9 cellular contexts compared by ENCODE assay signal in the genomic region with DNA sequence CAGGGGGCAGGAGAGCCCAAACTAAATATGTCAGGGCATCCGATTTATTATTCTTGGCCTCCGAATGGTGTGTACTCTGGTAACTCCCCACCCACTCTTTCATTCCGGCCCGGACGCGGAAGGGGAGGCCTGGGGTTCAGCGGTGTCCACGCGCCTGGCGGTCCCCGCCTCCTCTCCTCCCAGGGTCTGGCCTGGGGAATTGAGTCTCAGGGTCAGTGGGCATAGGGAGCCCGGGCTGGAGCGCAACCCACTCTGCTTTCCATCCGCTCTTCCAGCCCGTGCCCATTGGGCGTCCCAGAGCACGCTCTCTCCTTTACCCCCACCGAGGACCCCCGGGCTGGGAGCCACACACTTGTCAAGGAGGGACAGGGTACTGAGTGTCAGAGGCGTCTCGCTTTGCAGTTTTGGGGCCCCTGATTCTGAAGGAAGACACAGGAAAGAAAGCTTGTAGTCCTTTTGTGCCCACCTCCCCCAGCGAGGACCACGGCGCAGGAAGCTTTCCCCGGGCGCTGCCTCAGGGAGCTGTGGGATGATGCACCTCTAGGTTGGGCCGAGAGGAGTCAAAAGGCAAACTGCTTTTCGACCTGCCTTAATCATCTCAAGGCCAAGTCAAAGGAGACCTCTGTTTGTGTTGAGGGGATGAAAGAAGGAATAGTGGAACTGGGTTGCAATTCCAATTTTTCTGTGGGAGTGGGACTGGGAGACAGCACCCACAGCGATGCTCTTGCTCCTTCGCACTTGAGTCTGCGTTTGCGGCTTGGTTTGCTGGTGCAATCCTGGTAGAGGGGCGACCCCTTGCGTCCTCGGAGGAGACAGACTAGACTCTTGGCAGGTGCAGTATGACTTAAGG. TPM values are rescaled to one million over a fixed set of nuclear protein-coding genes. Genes with fewer than 3 reads are reported as not detected.
DNase-seq lines count a peak whose midpoint lies in the region; ATAC-seq and TF ChIP-seq lines count a peak whose summit lies in the region.
"Had no signal": no experiment of that assay in that cellular context is flagged by ENCODE, and none has a peak within 500 bp of the region (broad histone marks: within the 10 kb centered on the region; RNA-seq: fewer than 3 reads in every experiment).

No MANE protein-coding gene starts in this region.

- peaks cover 16% of the 10 kb centered on the region for H3K27me3 ChIP-seq in CD4-positive, alpha-beta memory T cell (ENCODE audit: insufficient read depth, low read length)

- H3K4me3 ChIP-seq in CD4-positive, alpha-beta memory T cell (ENCODE audit: low read length in 2 of 2), result no peak overlapping the region
- no peak overlapping the region for H3K4me3 ChIP-seq in mucosa of descending colon

- CTCF ChIA-PET in CD4-positive, alpha-beta memory T cell (lab: Charles Lee; ENCODE audit: partially characterized antibody), result no interaction called here

- intact Hi-C loops in CD4-positive, alpha-beta memory T cell (cut with micrococcal nuclease), result loop anchor here (2.0 kb wide), 1 partner anchor 1810 kb away; no protein-coding TSS in a partner anchor
- intact Hi-C loops in mucosa of descending colon (cut with DNase I, micrococcal nuclease), result no loop called here

- H3K27ac Mint-ChIP-seq in CD4-positive, alpha-beta memory T cell, result no peak overlapping the region
- no peak overlapping the region for H3K27ac Mint-ChIP-seq in stimulated activated effector memory CD8-positive, alpha-beta T cell treated with anti-CD3 and anti-CD28 coated beads, Interleukin-12 subunit alpha, Interleukin-12 subunit beta, amount 100 ng/mL, for 72 hours

- no peaks in the 10 kb centered on the region for H3K36me3 Mint-ChIP-seq in CD4-positive, alpha-beta memory T cell
- H3K36me3 Mint-ChIP-seq in stimulated activated effector memory CD8-positive, alpha-beta T cell treated with anti-CD3 and anti-CD28 coated beads, Interleukin-12 subunit alpha, Interleukin-12 subunit beta, amount 100 ng/mL, for 72 hours, result no peaks in the 10 kb centered on the region

- H3K27ac ChIP-seq in CD4-positive, alpha-beta memory T cell (ENCODE audit: low read depth, low read length), result no peak overlapping the region
- H3K27ac ChIP-seq in epithelial cell of prostate, result no peak overlapping the region

- H3K27me3 Mint-ChIP-seq in CD4-positive, alpha-beta memory T cell, result peaks cover 39 to 44% of the 10 kb centered on the region in 2 donors

- no peaks in the 10 kb centered on the region for H3K36me3 ChIP-seq in CD4-positive, alpha-beta memory T cell (ENCODE audit: insufficient read depth, low read length)
- no peaks in the 10 kb centered on the region for H3K36me3 ChIP-seq in mucosa of descending colon (ENCODE audit: low read depth)

- peak overlapping the region in 6 of 8 donors; percentile 14 to 71 (median 48) for H3K4me3 Mint-ChIP-seq in CD4-positive, alpha-beta memory T cell
- no peak overlapping the region for H3K4me3 Mint-ChIP-seq in stimulated activated effector memory CD8-positive, alpha-beta T cell treated with anti-CD3 and anti-CD28 coated beads, Interleukin-12 subunit alpha, Interleukin-12 subunit beta, amount 100 ng/mL, for 72 hours

- peaks cover 14% of the 10 kb centered on the region for H3K4me1 ChIP-seq in CD4-positive, alpha-beta memory T cell (ENCODE audit: insufficient read depth, low read length)
- peaks cover 9% of the 10 kb centered on the region for H3K4me1 ChIP-seq in mucosa of descending colon (ENCODE audit: low read depth)

- peaks cover 13 to 35% (median 23%) of the 10 kb centered on the region in 4 donors for H3K4me1 Mint-ChIP-seq in CD4-positive, alpha-beta memory T cell
- peaks cover 17% of the 10 kb centered on the region for H3K4me1 Mint-ChIP-seq in stimulated activated effector memory CD8-positive, alpha-beta T cell treated with anti-CD3 and anti-CD28 coated beads, Interleukin-12 subunit alpha, Interleukin-12 subunit beta, amount 100 ng/mL, for 72 hours

- ATAC-seq in GM19438 (IDR thresholded peaks at IDR 0.05; ENCODE audit: low read depth, unreplicated experiment), result peak; percentile 66
- ATAC-seq in HG03460 (IDR thresholded peaks at IDR 0.05; ENCODE audit: unreplicated experiment), result peak; percentile 84
- peak; percentile 73 for ATAC-seq in mucosa of descending colon
- ATAC-seq in stimulated activated effector memory CD8-positive, alpha-beta T cell treated with anti-CD3 and anti-CD28 coated beads, Interleukin-12 subunit alpha, Interleukin-12 subunit beta, amount 100 ng/mL, for 72 hours, result peak; percentile 80

- no peak for TF ChIP-seq CTCF in mucosa of descending colon (IDR thresholded peaks at IDR 0.05)

- H3K9me3 Mint-ChIP-seq in CD4-positive, alpha-beta memory T cell, result no peaks in the 10 kb centered on the region
- no peaks in the 10 kb centered on the region for H3K9me3 Mint-ChIP-seq in stimulated activated effector memory CD8-positive, alpha-beta T cell treated with anti-CD3 and anti-CD28 coated beads, Interleukin-12 subunit alpha, Interleukin-12 subunit beta, amount 100 ng/mL, for 72 hours

- DNase-seq in CD4-positive, alpha-beta memory T cell, result peak; percentile 24 to 39 (median 35)
- DNase-seq in NCI-H748 (lab: John Stamatoyannopoulos, UW; ENCODE audit: unreplicated experiment) (peak; percentile 83), epithelial cell of prostate (ENCODE audit: low read depth, low spot score) (peak; percentile 12), mucosa of descending colon (peak; percentile 66 to 77 (median 68))
- DNase-seq in activated CD8-positive, alpha-beta memory T cell treated with anti-CD3 and anti-CD28 coated beads for 1 hour (ENCODE audit: extremely low read depth in 1 of 2, low read depth in 1 of 2), result peak; percentile 11 to 22
- DNase-seq in stimulated activated effector memory CD8-positive, alpha-beta T cell treated with anti-CD3 and anti-CD28 coated beads, Interleukin-12 subunit alpha, Interleukin-12 subunit beta, amount 100 ng/mL, for 72 hours (ENCODE audit: low spot score in 2 of 2), result peak; percentile 38 to 77

- H3K9me3 ChIP-seq in CD4-positive, alpha-beta memory T cell (ENCODE audit: control insufficient read depth in 1 of 2, low read length in 2 of 2), result no peaks in the 10 kb centered on the region
- H3K9me3 ChIP-seq in mucosa of descending colon, result no peaks in the 10 kb centered on the region

- POLR2A ChIA-PET in CD4-positive, alpha-beta memory T cell (lab: Charles Lee; ENCODE audit: partially characterized antibody), result no interaction called here

RNA-seq across cellular contexts. Expression of gene RSPO3, which starts 2.5 kb away (rescaled TPM):
- not detected for total RNA-seq in CD4-positive, alpha-beta memory T cell
- polyA plus RNA-seq in CD4-positive, alpha-beta memory T cell, result not detected
- 10 to 100 TPM in 1 of 3 donors, 1 to 10 TPM in 2; 1.5 to 12.0 (median 9.1) TPM for total RNA-seq in mucosa of descending colon
- total RNA-seq: activated CD8-positive, alpha-beta memory T cell treated with anti-CD3 and anti-CD28 coated beads for 36 hours had no signal

Comparison
In these comparisons a context has a peak if more than half of its experiments do, and no peak if none do; other contexts are left out.
1. DNase-seq: peak in every context shown above with its lines; median percentile 83 in NCI-H748; 68 in mucosa of descending colon; 58 in stimulated activated effector memory CD8-positive, alpha-beta T cell treated with anti-CD3 and anti-CD28 coated beads, Interleukin-12 subunit alpha, Interleukin-12 subunit beta, amount 100 ng/mL, for 72 hours; 35 in CD4-positive, alpha-beta memory T cell; 16 in activated CD8-positive, alpha-beta memory T cell treated with anti-CD3 and anti-CD28 coated beads for 1 hour; 12 in epithelial cell of prostate.